ENCODE assay signal across 1 cellular context in the genomic region with DNA sequence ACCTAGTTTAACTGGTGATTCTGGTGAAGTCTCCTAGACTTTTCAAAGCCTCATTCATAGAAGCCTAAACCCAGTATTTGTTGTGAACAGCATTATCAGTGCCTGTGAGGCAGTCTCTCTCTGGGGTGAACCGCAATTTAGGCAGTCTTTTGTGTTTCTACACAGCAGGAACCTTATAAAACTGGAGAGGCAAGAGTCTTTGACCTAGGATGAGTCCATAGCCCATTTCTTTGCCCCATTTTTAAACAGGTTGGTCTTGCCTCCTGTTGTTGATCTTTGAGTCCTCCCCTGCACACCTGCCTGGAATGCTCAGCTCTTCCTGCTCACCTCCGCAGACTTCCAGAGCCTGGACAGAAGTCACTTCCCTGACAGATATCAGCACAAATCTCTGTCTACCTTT.
TF ChIP-seq lines count a peak whose summit lies in the region.

No MANE protein-coding gene starts in this region.

TF ChIP-seq in HEK293, 187 proteins besides CTCF, POLR2A, EP300 and RAD21 (continued from another document):
- 0 out of 2 replicates have a peak, but pooled peaks have one; percentile 33 for TF ChIP-seq PRDM6 (tag by site-specific recombination; IDR thresholded peaks at IDR 0.05)
- TF ChIP-seq ZIC2 (tag by site-specific recombination; IDR thresholded peaks at IDR 0.05), result peak; percentile 61; the same call in 1 of the 2 replicates
- TF ChIP-seq HIC1 (tag by site-specific recombination; IDR thresholded peaks at IDR 0.05), result no peak
- TF ChIP-seq ZNF449 (tag by site-specific recombination; IDR thresholded peaks at IDR 0.05), result peak; percentile 95
- TF ChIP-seq IKZF3 (tag by site-specific recombination; IDR thresholded peaks at IDR 0.05), result 0 out of 2 replicates have a peak, but pooled peaks have one; percentile 8
- TF ChIP-seq ZNF510 (tag by site-specific recombination; IDR thresholded peaks at IDR 0.05; ENCODE audit: insufficient replicate concordance), result no peak
- TF ChIP-seq PRDM10 (tag by site-specific recombination; IDR thresholded peaks at IDR 0.05), result peak; percentile 56; the same call in 1 of the 2 replicates
- peak; percentile 60; the same call in 1 of the 2 replicates for TF ChIP-seq ZSCAN30 (tag by site-specific recombination; IDR thresholded peaks at IDR 0.05)
- no peak for TF ChIP-seq ZBTB26 (tag by site-specific recombination; optimal IDR thresholded peaks at IDR 0.05)
- TF ChIP-seq ZNF596 (tag by site-specific recombination; IDR thresholded peaks at IDR 0.05), result peak; percentile 56; the same call in 1 of the 2 replicates
